In genomic region chr20:47677314-47678129, GRCh38 we compare ENCODE assay signal across 8 cellular contexts.
DNase-seq lines count a peak whose midpoint lies in the region; ATAC-seq and TF ChIP-seq lines count a peak whose summit lies in the region.

No MANE protein-coding gene starts in this region.

- H3K36me3 ChIP-seq in neuronal stem cell (replicated peaks in 1 of 2; ENCODE audit: control insufficient read depth in 2 of 2, insufficient read depth in 2 of 2, low read length in 2 of 2) (peaks cover 3 to 19% of the 10 kb centered on the region in 2 donors), transverse colon (no peaks in the 10 kb centered on the region)

- no peaks in the 10 kb centered on the region for H3K79me1 ChIP-seq in neuronal stem cell (ENCODE audit: low read depth, low read length)

- H3K4me1 ChIP-seq in neuronal stem cell (ENCODE audit: control insufficient read depth in 2 of 2, insufficient read depth in 1 of 2, low read depth in 1 of 2, low read length in 2 of 2), result no peaks in the 10 kb centered on the region
- peaks cover 0 to 8% (median under 1%) of the 10 kb centered on the region in 4 donors for H3K4me1 ChIP-seq in transverse colon

- H3K27ac ChIP-seq in neuronal stem cell (replicated peaks; ENCODE audit: low read length), result no peak overlapping the region
- H3K27ac ChIP-seq in transverse colon, result no peak overlapping the region

- intact Hi-C loops in transverse colon (cut with DNase I; ENCODE audit: low total_unique reads), result loop anchor here (5.0 to 10.0 kb wide), 2 partner anchors 107 to 945 kb away; partner anchors contain the start of gene SULF2

- H2AK5ac ChIP-seq in neuronal stem cell (ENCODE audit: low read depth, low read length), result peak overlapping the region; percentile 73

- H3K4me1 Mint-ChIP-seq in effector memory CD8-positive, alpha-beta T cell (ENCODE audit: low read depth in 2 of 2), result peaks cover 0 to 5% of the 10 kb centered on the region in 2 donors

- no peak overlapping the region for H3K4me3 Mint-ChIP-seq in effector memory CD8-positive, alpha-beta T cell

- TF ChIP-seq CTCF in GM13977 (IDR thresholded peaks at IDR 0.05; ENCODE audit: extremely low read depth, insufficient read depth, missing control alignments) (peak; percentile 97), transverse colon (IDR thresholded peaks at IDR 0.05) (peak; percentile 61 to 75 (median 70))

- TF ChIP-seq EP300 in transverse colon (IDR thresholded peaks at IDR 0.05; ENCODE audit: low read depth), result no peak

- H4K91ac ChIP-seq in neuronal stem cell (ENCODE audit: low read depth, low read length, poor library complexity), result no peak overlapping the region

- H2BK15ac ChIP-seq in neuronal stem cell (ENCODE audit: low read length), result peak overlapping the region; percentile 9

- WGBS in neuronal stem cell (ENCODE audit: extremely low coverage in 2 of 2, insufficient read length in 2 of 2, insufficient replicate concordance in 1 of 2), 2 donors, result no CpG with 5 or more reads among the region's 18 CpGs
- WGBS in transverse colon (ENCODE audit: low coverage in 1 of 2), 2 donors, result 58 to 80% methylated on average over 3 to 15 of the region's 18 CpGs

- no peaks in the 10 kb centered on the region for H3K9me3 Mint-ChIP-seq in effector memory CD8-positive, alpha-beta T cell

- peak; percentile 39 for DNase-seq in ACHN
- peak; percentile 85 for DNase-seq in GM13977 (ENCODE audit: low spot score)
- peak; percentile 30 for DNase-seq in NCI-H460 (ENCODE audit: extremely low read depth, low read depth)
- DNase-seq in activated CD4-positive, alpha-beta T cell treated with anti-CD3 and anti-CD28 coated beads, Interleukin-2, amount 50 U/mL, for 48 hours, result peak; percentile 68 to 73
- DNase-seq in effector memory CD8-positive, alpha-beta T cell, result peak; percentile 18 to 30 (median 19)
- DNase-seq in neuronal stem cell (ENCODE audit: low spot score), result peak; percentile 47
- DNase-seq in transverse colon, result peak; percentile 42

- ATAC-seq in effector memory CD8-positive, alpha-beta T cell (replicated peaks), result peak; percentile 48
- ATAC-seq in GM18502 (IDR thresholded peaks at IDR 0.05; ENCODE audit: poor library complexity, unreplicated experiment), result no peak

- no peaks in the 10 kb centered on the region for H3K27me3 ChIP-seq in neuronal stem cell (ENCODE audit: control insufficient read depth in 3 of 3, insufficient read depth in 3 of 3, low read depth in 1 of 3, low read length in 3 of 3)
- no peaks in the 10 kb centered on the region for H3K27me3 ChIP-seq in transverse colon

- H2BK120ac ChIP-seq in neuronal stem cell (ENCODE audit: low read depth, low read length), result no peak overlapping the region

- no peak overlapping the region for H3K9ac ChIP-seq in neuronal stem cell (ENCODE audit: low read depth, low read length, poor library complexity)

- H4K8ac ChIP-seq in neuronal stem cell (ENCODE audit: low read depth, low read length), result no peak overlapping the region

- no peak overlapping the region for H3K4me2 ChIP-seq in neuronal stem cell (ENCODE audit: insufficient read depth, low read length, poor library complexity, severe bottlenecking)

- H3K4me3 ChIP-seq in neuronal stem cell (ENCODE audit: low read length in 2 of 2) (no peak overlapping the region), transverse colon (no peak overlapping the region)

- no peak overlapping the region for H3K4ac ChIP-seq in neuronal stem cell (ENCODE audit: low read length)

- in situ Hi-C loops in ACHN (cut with HindIII; ENCODE audit: low pct_ligation_motif_present, low pct_unique_long_range_greater_than_20kb, low sequenced_read_pairs) (no loop called here), GM13977 (cut with MboI; ENCODE audit: low pct_unique_long_range_greater_than_20kb, low sequenced_read_pairs, unreplicated experiment) (no loop called here), transverse colon (cut with MboI; ENCODE audit: low pct_ligation_motif_present in 1 of 4, low pct_unique_long_range_greater_than_20kb in 1 of 4, low sequenced_read_pairs in 3 of 4) (no loop called here)

- H2BK12ac ChIP-seq in neuronal stem cell (ENCODE audit: low read length), result no peak overlapping the region

- no peak overlapping the region for H3K27ac Mint-ChIP-seq in effector memory CD8-positive, alpha-beta T cell

- H3K36me3 Mint-ChIP-seq in effector memory CD8-positive, alpha-beta T cell (ENCODE audit: insufficient read depth), result peaks cover 3% of the 10 kb centered on the region

- peaks cover under 1 to 10% of the 10 kb centered on the region in 2 donors for H3K27me3 Mint-ChIP-seq in effector memory CD8-positive, alpha-beta T cell

- H2AFZ ChIP-seq in neuronal stem cell (ENCODE audit: low read length), result no peak overlapping the region

- H3K18ac ChIP-seq in neuronal stem cell (ENCODE audit: low read length), result no peak overlapping the region

- H3K14ac ChIP-seq in neuronal stem cell (ENCODE audit: low read length), result no peak overlapping the region

- H3K9me3 ChIP-seq in neuronal stem cell (replicated peaks in 1 of 2; ENCODE audit: control insufficient read depth in 2 of 2, insufficient read depth in 1 of 2, low read depth in 1 of 2, low read length in 2 of 2) (no peaks in the 10 kb centered on the region), transverse colon (no peaks in the 10 kb centered on the region)

- H2BK5ac ChIP-seq in neuronal stem cell (ENCODE audit: low read length), result no peak overlapping the region

- TF ChIP-seq POLR2A in transverse colon (IDR thresholded peaks at IDR 0.05), result no peak

- no peak overlapping the region for H3K23ac ChIP-seq in neuronal stem cell (ENCODE audit: low read depth, low read length, poor library complexity)

Comparison
In these comparisons a context has a peak if more than half of its experiments do, and no peak if none do; other contexts are left out.
1. DNase-seq: peak in every context shown above with its lines; median percentile 85 in GM13977; 70 in activated CD4-positive, alpha-beta T cell treated with anti-CD3 and anti-CD28 coated beads, Interleukin-2, amount 50 U/mL, for 48 hours; 47 in neuronal stem cell; 42 in transverse colon; 39 in ACHN; 30 in NCI-H460; 19 in effector memory CD8-positive, alpha-beta T cell.